In the genomic region with DNA sequence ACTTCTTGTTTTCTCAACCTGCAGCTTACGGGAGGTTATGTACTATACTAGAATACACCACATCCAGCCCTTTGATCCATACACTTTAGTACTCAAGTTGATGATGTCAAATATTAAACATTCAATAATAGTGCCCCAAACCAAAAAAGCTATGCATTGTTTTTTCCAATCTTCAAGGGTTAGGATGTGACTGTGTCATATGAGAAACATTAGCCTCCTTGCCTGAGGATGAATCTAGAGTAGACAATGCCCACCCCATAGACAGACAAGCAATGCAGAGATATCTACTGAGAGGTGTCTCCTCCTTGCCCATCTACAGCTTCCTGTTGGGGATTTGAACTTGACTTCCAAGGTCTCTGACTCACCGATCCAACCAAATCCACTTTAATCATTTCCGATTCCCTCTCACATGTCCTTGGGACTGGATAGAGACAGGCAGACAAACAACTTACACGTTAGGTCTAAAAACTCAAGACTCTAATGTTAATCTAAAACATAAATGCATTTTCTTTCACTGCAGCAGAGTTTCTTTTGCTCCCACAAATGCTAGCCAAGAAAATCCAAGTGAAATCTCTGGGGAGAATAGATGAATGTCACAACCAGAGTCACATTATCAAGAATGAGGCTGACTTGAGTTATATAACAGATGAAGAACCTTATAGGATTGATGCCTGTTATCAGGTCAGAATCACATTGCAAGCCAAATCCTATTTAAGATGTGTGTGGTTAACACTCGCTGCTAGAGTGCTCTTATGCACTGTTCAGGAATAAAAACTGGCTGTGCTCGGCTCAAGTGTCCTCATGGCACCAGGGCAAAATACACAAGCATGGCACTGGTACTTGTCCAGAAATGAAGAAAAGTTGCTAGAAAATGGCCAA, we compare ENCODE assay signal across 12 cellular contexts.
DNase-seq lines count a peak whose midpoint lies in the region; ATAC-seq, FAIRE-seq and TF ChIP-seq lines count a peak whose summit lies in the region.
"Had no signal": no experiment of that assay in that cellular context is flagged by ENCODE, and none has a peak within 500 bp of the region (broad histone marks: within the 10 kb centered on the region; RNA-seq: fewer than 3 reads in every experiment).

No MANE protein-coding gene starts in this region.

- no peaks in the 10 kb centered on the region for H3K36me3 Mint-ChIP-seq in CD4-positive, CD25-positive, alpha-beta regulatory T cell
- no peaks in the 10 kb centered on the region for H3K36me3 Mint-ChIP-seq in T-helper 17 cell (ENCODE audit: low read depth)

- peak overlapping the region; percentile 45 for H3K27ac ChIP-seq in CD4-positive, CD25-positive, alpha-beta regulatory T cell (ENCODE audit: insufficient read depth, low read length, poor library complexity, severe bottlenecking)
- H3K27ac ChIP-seq: C4-2B had no signal

- peak overlapping the region; percentile 2 to 64 (median 42) for H3K27ac Mint-ChIP-seq in CD4-positive, CD25-positive, alpha-beta regulatory T cell
- peak overlapping the region; percentile 95 for H3K27ac Mint-ChIP-seq in T-helper 17 cell

- DNase-seq in CD4-positive, CD25-positive, alpha-beta regulatory T cell, result peak in 1 of 3 donors; percentile 45
- DNase-seq in GM06990 (ENCODE audit: extremely low read depth, insufficient read length), result no peak
- DNase-seq in T-helper 17 cell, result no peak
- peak; percentile 42 for DNase-seq in fibroblast of pulmonary artery (ENCODE audit: low read depth)
- DNase-seq in D721Med (ENCODE audit: insufficient read length, low spot score), result no peak
- no peak for DNase-seq in UCSD-AML1 (lab: John Stamatoyannopoulos, UW; ENCODE audit: unreplicated experiment)
- no peak for DNase-seq in NCI-H345 (lab: John Stamatoyannopoulos, UW)
- DNase-seq: head of caudate nucleus had no signal

- no peak for TF ChIP-seq CTCF in GM06990 (IDR thresholded peaks at IDR 0.05; ENCODE audit: insufficient read depth, low read length, poor library complexity, severe bottlenecking)
- TF ChIP-seq CTCF in fibroblast of pulmonary artery (IDR thresholded peaks at IDR 0.05; ENCODE audit: low read length, missing control alignments), result no peak
- TF ChIP-seq CTCF in D721Med (IDR thresholded peaks at IDR 0.05; ENCODE audit: insufficient read depth, missing control alignments), result no peak

- no peak for ATAC-seq in CD4-positive, CD25-positive, alpha-beta regulatory T cell (ENCODE audit: low read depth in 2 of 2)
- ATAC-seq in T-helper 17 cell, result peak; percentile 20
- ATAC-seq in HG02938 (IDR thresholded peaks at IDR 0.05; ENCODE audit: unreplicated experiment), result no peak

- H3K36me3 ChIP-seq in CD4-positive, CD25-positive, alpha-beta regulatory T cell (ENCODE audit: control insufficient read depth, insufficient read depth, low read length), result no peaks in the 10 kb centered on the region
- no peaks in the 10 kb centered on the region for H3K36me3 ChIP-seq in GM06990 (ENCODE audit: control insufficient read depth, insufficient read depth, low read length)
- H3K36me3 ChIP-seq: neutrophil, Peyer's patch had no signal

- H3K9me3 ChIP-seq in CD4-positive, CD25-positive, alpha-beta regulatory T cell (ENCODE audit: control insufficient read depth in 2 of 2, low read length in 2 of 2), result no peaks in the 10 kb centered on the region
- no peaks in the 10 kb centered on the region for H3K9me3 ChIP-seq in T-helper 17 cell (ENCODE audit: control insufficient read depth, low read length, poor library complexity, severe bottlenecking)
- H3K9me3 ChIP-seq: neutrophil, Peyer's patch had no signal

- no peaks in the 10 kb centered on the region for H3K9me3 Mint-ChIP-seq in CD4-positive, CD25-positive, alpha-beta regulatory T cell

- no peak for FAIRE-seq in D721Med (lab: Jason Lieb, UNC)

- peaks cover 35 to 67% (median 52%) of the 10 kb centered on the region in 4 donors for H3K4me1 Mint-ChIP-seq in CD4-positive, CD25-positive, alpha-beta regulatory T cell
- peaks cover 48% of the 10 kb centered on the region for H3K4me1 Mint-ChIP-seq in T-helper 17 cell

- H3K4me3 Mint-ChIP-seq in CD4-positive, CD25-positive, alpha-beta regulatory T cell, result peak overlapping the region; percentile 44 to 70 (median 60)
- H3K4me3 Mint-ChIP-seq in T-helper 17 cell, result peak overlapping the region; percentile 73

- no peaks in the 10 kb centered on the region for H3K27me3 Mint-ChIP-seq in CD4-positive, CD25-positive, alpha-beta regulatory T cell
- H3K27me3 Mint-ChIP-seq in T-helper 17 cell, result no peaks in the 10 kb centered on the region

- H3K4me1 ChIP-seq in CD4-positive, CD25-positive, alpha-beta regulatory T cell (ENCODE audit: control insufficient read depth, insufficient read depth, low read length, poor library complexity, severe bottlenecking), result peaks cover 43% of the 10 kb centered on the region

- H3K4me3 ChIP-seq in CD4-positive, CD25-positive, alpha-beta regulatory T cell (ENCODE audit: low read depth, low read length), result peak overlapping the region; percentile 73
- peak overlapping the region; percentile 53 for H3K4me3 ChIP-seq in GM06990 (replicated peaks; ENCODE audit: low read depth, low read length)
- no peak overlapping the region for H3K4me3 ChIP-seq in fibroblast of pulmonary artery (replicated peaks; ENCODE audit: low read depth, low read length)
- H3K4me3 ChIP-seq: Peyer's patch had no signal

- no peaks in the 10 kb centered on the region for H3K27me3 ChIP-seq in CD4-positive, CD25-positive, alpha-beta regulatory T cell (ENCODE audit: control insufficient read depth, insufficient read depth, low read length)
- no peaks in the 10 kb centered on the region for H3K27me3 ChIP-seq in GM06990 (replicated peaks; ENCODE audit: control insufficient read depth, insufficient read depth, low read length)
- H3K27me3 ChIP-seq: neutrophil, Peyer's patch had no signal
